ENCODE assay signal across 20 cellular contexts in genomic region chr3:160470181-160470580, GRCh38. TPM values are rescaled to one million over a fixed set of nuclear protein-coding genes. Genes with fewer than 3 reads are reported as not detected.
DNase-seq lines count a peak whose midpoint lies in the region; ATAC-seq, FAIRE-seq and TF ChIP-seq lines count a peak whose summit lies in the region.
"Had no signal": no experiment of that assay in that cellular context is flagged by ENCODE, and none has a peak within 500 bp of the region (broad histone marks: within the 10 kb centered on the region; RNA-seq: fewer than 3 reads in every experiment).

No MANE protein-coding gene starts in this region.

- H3K4me2 ChIP-seq in A549 (no peak overlapping the region), K562 (ENCODE audit: insufficient read depth, low read length) (no peak overlapping the region)
- H3K4me2 ChIP-seq: BLaER1 had no signal

- TF ChIP-seq RAD21 in A549 (conservative IDR thresholded peaks at IDR 0.05 in 1 of 2, IDR thresholded peaks at IDR 0.05 in 1 of 2) (no peak), K562 (CRISPR knock-in tag; conservative IDR thresholded peaks at IDR 0.05 in 1 of 2, IDR thresholded peaks at IDR 0.05 in 1 of 2) (no peak)

- H3K9ac ChIP-seq in K562 (ENCODE audit: insufficient read depth in 1 of 2, low read depth in 2 of 2, low read length in 2 of 2): no peak overlapping the region
- H3K9ac ChIP-seq: BLaER1 had no signal

- no peaks in the 10 kb centered on the region for H3K36me3 ChIP-seq in K562 (ENCODE audit: control insufficient read depth, insufficient read depth, low read length)
- H3K36me3 ChIP-seq in esophagus muscularis mucosa: no peaks in the 10 kb centered on the region
- H3K36me3 ChIP-seq: BE2C had no signal

- 0 out of 3 replicates have a peak, but pooled peaks cover 4% of the 10 kb centered on the region for H3K4me1 ChIP-seq in A549
- H3K4me1 ChIP-seq in K562 (replicated peaks in 1 of 2; ENCODE audit: control insufficient read depth in 2 of 2, insufficient read depth in 2 of 2, low read length in 2 of 2): no peaks in the 10 kb centered on the region
- no peaks in the 10 kb centered on the region for H3K4me1 ChIP-seq in esophagus muscularis mucosa
- H3K4me1 ChIP-seq: BE2C had no signal

- intact Hi-C loops in K562 (cut with micrococcal nuclease) (no loop called here), esophagus muscularis mucosa (cut with DNase I) (no loop called here)

- H3K4me3 ChIP-seq in A549 (no peak overlapping the region), K562 (no peak overlapping the region), esophagus muscularis mucosa (no peak overlapping the region)

- ATAC-seq in A549: no peak
- no peak for ATAC-seq in K562
- no peak for ATAC-seq in GM18511 (IDR thresholded peaks at IDR 0.05; ENCODE audit: unreplicated experiment)

- in situ Hi-C loops in K562 (cut with MboI): loop anchor here (25.0 kb wide), 1 partner anchor 583 kb away; no protein-coding TSS in a partner anchor

- H4K20me1 ChIP-seq in K562 (replicated peaks; ENCODE audit: control insufficient read depth, insufficient read depth, low read length): no peaks in the 10 kb centered on the region
- H4K20me1 ChIP-seq: BLaER1 had no signal

- DNase-seq in A549 (ENCODE audit: low read depth in 1 of 2, low spot score in 1 of 2) (no peak), K562 (ENCODE audit: extremely low read depth in 1 of 4, low spot score in 3 of 4) (no peak), esophagus muscularis mucosa (ENCODE audit: extremely low spot score) (peak; percentile 82), NCI-H526 (lab: John Stamatoyannopoulos, UW) (no peak), D341Med (ENCODE audit: low spot score) (no peak)
- DNase-seq: ACHN; BE2C; C1 segment of cervical spinal cord; CD4-positive, alpha-beta memory T cell; CD4-positive, CD25-positive, alpha-beta regulatory T cell; CD8-positive, alpha-beta memory T cell; COR-L47; DMS79 treated with DMSO at 0.1 percent for 48 hours; GF-D8 had no signal

- H3K9me3 ChIP-seq in A549 (peaks cover 30% of the 10 kb centered on the region), K562 (replicated peaks; ENCODE audit: control insufficient read depth, insufficient read depth, low read depth, low read length) (peaks cover 5% of the 10 kb centered on the region; the same call in 1 of the 2 replicates), esophagus muscularis mucosa (peaks cover 0 to 8% (median 3%) of the 10 kb centered on the region in 4 donors)

- no TSS peak for BruUV-seq in K562 (replicated peaks; lab: Mats Ljungman, UMichigan)

- no peaks in the 10 kb centered on the region for H3K79me2 ChIP-seq in K562 (ENCODE audit: control insufficient read depth, insufficient read depth, low read length)

- CTCF ChIA-PET in A549 (lab: Yijun Ruan, JAX) (no interaction called here), K562 (lab: Yijun Ruan, JAX; ENCODE audit: low intra/inter-chr PET ratio) (no interaction called here)

- H3K27me3 ChIP-seq in K562 (ENCODE audit: control insufficient read depth in 2 of 2, insufficient read depth in 2 of 2, low read length in 2 of 2) (no peaks in the 10 kb centered on the region), esophagus muscularis mucosa (no peaks in the 10 kb centered on the region)
- H3K27me3 ChIP-seq: BE2C, BLaER1 had no signal

- POLR2A ChIA-PET in A549 (lab: Yijun Ruan, JAX) (no interaction called here), K562 (lab: Yijun Ruan, JAX) (no interaction called here)

- no peaks in the 10 kb centered on the region for H3K9me1 ChIP-seq in K562 (ENCODE audit: control insufficient read depth, insufficient read depth, low read length)

- H2AFZ ChIP-seq in K562 (ENCODE audit: low read depth, low read length): no peak overlapping the region

- TF ChIP-seq POLR2A in A549 (IDR thresholded peaks at IDR 0.05; ENCODE audit: low read length) (no peak), K562 (conservative IDR thresholded peaks at IDR 0.05) (no peak), esophagus muscularis mucosa (IDR thresholded peaks at IDR 0.05; ENCODE audit: low read depth) (no peak)

- H3K27ac ChIP-seq in A549: no peak overlapping the region
- H3K27ac ChIP-seq in K562 (ENCODE audit: extremely low read depth, low read depth, low read length): no peak overlapping the region
- H3K27ac ChIP-seq in esophagus muscularis mucosa (replicated peaks in 1 of 4): no peak overlapping the region
- H3K27ac ChIP-seq: 22Rv1, BLaER1 had no signal

- TF ChIP-seq CTCF in A549 (IDR thresholded peaks at IDR 0.05) (no peak), K562 (IDR thresholded peaks at IDR 0.05 in 2 of 3, conservative IDR thresholded peaks at IDR 0.05 in 1 of 3; ENCODE audit: insufficient read depth in 2 of 3, low read depth in 1 of 3, low read length in 3 of 3) (no peak), esophagus muscularis mucosa (IDR thresholded peaks at IDR 0.05) (no peak)

- TF ChIP-seq EP300 in A549 (IDR thresholded peaks at IDR 0.05): no peak
- TF ChIP-seq EP300 in K562 (IDR thresholded peaks at IDR 0.05; ENCODE audit: low read length): no peak
- TF ChIP-seq EP300 in esophagus muscularis mucosa (IDR thresholded peaks at IDR 0.05): no peak

- WGBS in A549 (ENCODE audit: missing lambda C conversion rate): 33% methylated on average over 3 of the region's 5 CpGs
- 25% methylated on average over 5 of the region's 5 CpGs for WGBS in K562 (ENCODE audit: insufficient coverage, low coverage, missing lambda C conversion rate)
- WGBS in esophagus muscularis mucosa: 48% methylated on average over 2 of the region's 5 CpGs

- FAIRE-seq in A549 (lab: Jason Lieb, UNC) (no peak), K562 (lab: Jason Lieb, UNC) (no peak)
- FAIRE-seq: D721Med, G401.6, GM12891 had no signal

TF ChIP-seq in A549, 52 proteins besides CTCF, POLR2A, EP300 and RAD21:
- TF ChIP-seq ZFP36 (IDR thresholded peaks at IDR 0.05; ENCODE audit: borderline replicate concordance, partially characterized antibody): peak; percentile 91
- TF ChIP-seq TP53 (CRISPR knock-in tag; IDR thresholded peaks at IDR 0.05): no peak

TF ChIP-seq in K562, 482 proteins besides CTCF, POLR2A, EP300 and RAD21:
- TF ChIP-seq ZFP36 (IDR thresholded peaks at IDR 0.05; ENCODE audit: low read depth, low read length, partially characterized antibody) (peak; percentile 79), ZNF518B (CRISPR knock-in tag; IDR thresholded peaks at IDR 0.05) (no peak), CBX5 (IDR thresholded peaks at IDR 0.05; ENCODE audit: borderline replicate concordance, low read depth) (0 out of 2 replicates have a peak, but pooled peaks have one; percentile 13), CBX1 (IDR thresholded peaks at IDR 0.05; ENCODE audit: low read depth) (0 out of 2 replicates have a peak, but pooled peaks have one; percentile 19), HNRNPUL1 (IDR thresholded peaks at IDR 0.05; ENCODE audit: low read length) (no peak)

RNA-seq across cellular contexts. Expression of gene TRIM59, which starts 20.6 kb away (rescaled TPM):
- polyA plus RNA-seq in A549 (2011; rRNA removed): 10.9 and 14.0 TPM in 2 replicates
- 2.7 and 3.4 TPM in 2 replicates for polyA plus RNA-seq in A549 (2012; cell fraction: cytosol; rRNA removed)
- polyA plus RNA-seq in A549 (2012; cell fraction: nucleus; rRNA removed): 2.7 and 4.4 TPM in 2 replicates
- 12.1 to 13.6 TPM (median 12.6 TPM) in 3 replicates for polyA plus RNA-seq in A549 (2017; fragmentation: RNase III; extraction: RNeasy Plus Mini Kit Qiagen cat#74134 plus additional on column Dnase treatment)
- polyA minus RNA-seq in A549 (2011; rRNA and poly(A)+ RNA removed): 13.3 and 16.3 TPM in 2 replicates
- total RNA-seq in K562 (2011; cell fraction: chromatin; rRNA removed; ENCODE audit: low replicate concordance): 21.5 and 60.7 TPM in 2 replicates
- total RNA-seq in K562 (2011; cell fraction: nucleolus; rRNA removed): 11.2 and 16.4 TPM in 2 replicates
- total RNA-seq in K562 (2011; cell fraction: nucleoplasm; rRNA removed): 32.6 and 56.4 TPM in 2 replicates
- 20.7 and 22.7 TPM in 2 replicates for total RNA-seq in K562 (2014; rRNA removed)
- total RNA-seq in K562 (2014; rRNA removed; fragmentation: Illumina TruSeq; extraction: Trizol): 41.8 and 52.0 TPM in 2 replicates
- 34.8 and 35.6 TPM in 2 replicates for total RNA-seq in K562 (2015; rRNA removed; fragmentation: Illumina TruSeq; extraction: Trizol)
- total RNA-seq in K562 (2021): 29.9 and 33.0 TPM in 2 replicates
- 44.3 and 47.7 TPM in 2 replicates for polyA plus RNA-seq in K562 (2011; rRNA removed)
- polyA plus RNA-seq in K562 (2011; cell fraction: cytosol; rRNA removed): 7.5 and 16.2 TPM in 2 replicates
- 17.6 and 24.2 TPM in 2 replicates for polyA plus RNA-seq in K562 (2011; cell fraction: nucleus; rRNA removed)
- 18.5 and 20.9 TPM in 2 replicates for polyA plus RNA-seq in K562 (2012)
- 29.8 and 35.5 TPM in 2 replicates for polyA plus RNA-seq in K562 (2014; fragmentation: Illumina TruSeq; extraction: Trizol)
- 100 to 1,000 TPM in 1 of 2 experiments, 10 to 100 TPM in 1; 34.1 to 101 TPM for polyA plus RNA-seq in K562 (2014; fragmentation: Nextera tagmentation; extraction: Ambion mirVana)
- polyA plus RNA-seq in K562 (2014; rRNA removed): 16.4 and 16.8 TPM in 2 replicates
- polyA minus RNA-seq in K562 (2011; rRNA and poly(A)+ RNA removed): 41.9 and 51.8 TPM in 2 replicates
- polyA minus RNA-seq in K562 (2011; cell fraction: cytosol; rRNA and poly(A)+ RNA removed): 16.0 and 29.1 TPM in 2 replicates
- polyA minus RNA-seq in K562 (2011; cell fraction: nucleus; rRNA and poly(A)+ RNA removed): 15.1 and 25.3 TPM in 2 replicates
- total RNA-seq in esophagus muscularis mucosa: 1 to 10 TPM; 1.3 to 3.8 (median 1.9) TPM

Comparison
In these comparisons a context has a peak if more than half of its experiments do, and no peak if none do; other contexts are left out.
1. Of the 35 proteins assayed by ChIP-seq in both K562 and A549: peak only in K562: none; only in A549: none; in both: ZFP36; in neither: 34.